18 cellular contexts compared by ENCODE assay signal in genomic region chr16:58655215-58655596, GRCh38.
"Had no signal": no experiment of that assay in that cellular context is flagged by ENCODE, and none has a peak within 500 bp of the region (broad histone marks: within the 10 kb centered on the region; RNA-seq: fewer than 3 reads in every experiment).

No MANE protein-coding gene starts in this region.

- ATAC-seq: effector memory CD8-positive, alpha-beta T cell; gastrocnemius medialis; left cardiac atrium; natural killer cell; sciatic nerve; stimulated activated naive B cell treated with anti-CD40 and anti-IgM and Interleukin-4, amounts not matched to agents 10 μg/mL and 1 μg/mL and 100 μg/mL, for 72 hours; stimulated activated naive CD8-positive, alpha-beta T cell treated with anti-CD3 and anti-CD28 coated beads, Interleukin-15, amount 100 ng/mL, for 72 hours had no signal

- H3K9ac ChIP-seq: neural progenitor cell had no signal

- H3K27me3 ChIP-seq: esophagus muscularis mucosa, gastrocnemius medialis, neural progenitor cell, testis, transverse colon had no signal

- H3K9me3 Mint-ChIP-seq: dendritic cell treated with granulocyte-macrophage colony-stimulating factor and Interleukin-4, amounts not matched to agents 40 ng/mL and 50 ng/mL, for 4 days; effector memory CD8-positive, alpha-beta T cell; natural killer cell; neural progenitor cell; stimulated activated naive B cell treated with anti-CD40 and anti-IgM and Interleukin-4, amounts not matched to agents 10 μg/mL and 1 μg/mL and 100 μg/mL, for 72 hours; stimulated activated naive CD8-positive, alpha-beta T cell treated with anti-CD3 and anti-CD28 coated beads, Interleukin-15, amount 100 ng/mL, for 72 hours had no signal

- H3K4me1 Mint-ChIP-seq: natural killer cell; stimulated activated naive B cell treated with anti-CD40 and anti-IgM and Interleukin-4, amounts not matched to agents 10 μg/mL and 1 μg/mL and 100 μg/mL, for 72 hours; stimulated activated naive CD8-positive, alpha-beta T cell treated with anti-CD3 and anti-CD28 coated beads, Interleukin-15, amount 100 ng/mL, for 72 hours had no signal

- H3K36me3 Mint-ChIP-seq: natural killer cell; neural progenitor cell; stimulated activated naive B cell treated with anti-CD40 and anti-IgM and Interleukin-4, amounts not matched to agents 10 μg/mL and 1 μg/mL and 100 μg/mL, for 72 hours had no signal

- H3K4me3 ChIP-seq: esophagus muscularis mucosa, gastrocnemius medialis, neural progenitor cell, testis, transverse colon had no signal

- H3K27ac ChIP-seq: epithelial cell of prostate, esophagus muscularis mucosa, gastrocnemius medialis, neural progenitor cell, testis, transverse colon had no signal

- H3K27ac Mint-ChIP-seq: dendritic cell treated with granulocyte-macrophage colony-stimulating factor and Interleukin-4, amounts not matched to agents 40 ng/mL and 50 ng/mL, for 4 days; effector memory CD8-positive, alpha-beta T cell; natural killer cell; neural progenitor cell; stimulated activated naive B cell treated with anti-CD40 and anti-IgM and Interleukin-4, amounts not matched to agents 10 μg/mL and 1 μg/mL and 100 μg/mL, for 72 hours; stimulated activated naive CD8-positive, alpha-beta T cell treated with anti-CD3 and anti-CD28 coated beads, Interleukin-15, amount 100 ng/mL, for 72 hours had no signal

- H3K36me3 ChIP-seq: esophagus muscularis mucosa, gastrocnemius medialis, neural progenitor cell, transverse colon had no signal

- H3K4me1 ChIP-seq: esophagus muscularis mucosa, gastrocnemius medialis, testis had no signal

- H3K9me3 ChIP-seq: esophagus muscularis mucosa, gastrocnemius medialis, testis, transverse colon had no signal

- FAIRE-seq: colon, kidney had no signal

- DNase-seq: cerebellar nuclear complex; effector memory CD8-positive, alpha-beta T cell; gastrocnemius medialis; kidney; left cardiac atrium; natural killer cell; stimulated activated CD4-positive, alpha-beta T cell treated with anti-CD3 and anti-CD28 coated beads, Interleukin-2, amount 100 ng/mL, for 24 hours; stimulated activated CD4-positive, alpha-beta T cell treated with anti-CD3 and anti-CD28 coated beads, Interleukin-4, amount 100 ng/mL, for 4 hours; stimulated activated naive B cell treated with anti-CD40 and anti-IgM and Interleukin-4, amounts not matched to agents 10 μg/mL and 1 μg/mL and 100 μg/mL, for 72 hours; stimulated activated naive CD8-positive, alpha-beta T cell treated with anti-CD3 and anti-CD28 coated beads, Interleukin-15, amount 100 ng/mL, for 72 hours; testis; transverse colon had no signal

- H3K4me3 Mint-ChIP-seq: dendritic cell treated with granulocyte-macrophage colony-stimulating factor and Interleukin-4, amounts not matched to agents 40 ng/mL and 50 ng/mL, for 4 days; effector memory CD8-positive, alpha-beta T cell; natural killer cell; neural progenitor cell; stimulated activated naive B cell treated with anti-CD40 and anti-IgM and Interleukin-4, amounts not matched to agents 10 μg/mL and 1 μg/mL and 100 μg/mL, for 72 hours; stimulated activated naive CD8-positive, alpha-beta T cell treated with anti-CD3 and anti-CD28 coated beads, Interleukin-15, amount 100 ng/mL, for 72 hours had no signal
